1 cellular context compared by ENCODE assay signal in the genomic region with DNA sequence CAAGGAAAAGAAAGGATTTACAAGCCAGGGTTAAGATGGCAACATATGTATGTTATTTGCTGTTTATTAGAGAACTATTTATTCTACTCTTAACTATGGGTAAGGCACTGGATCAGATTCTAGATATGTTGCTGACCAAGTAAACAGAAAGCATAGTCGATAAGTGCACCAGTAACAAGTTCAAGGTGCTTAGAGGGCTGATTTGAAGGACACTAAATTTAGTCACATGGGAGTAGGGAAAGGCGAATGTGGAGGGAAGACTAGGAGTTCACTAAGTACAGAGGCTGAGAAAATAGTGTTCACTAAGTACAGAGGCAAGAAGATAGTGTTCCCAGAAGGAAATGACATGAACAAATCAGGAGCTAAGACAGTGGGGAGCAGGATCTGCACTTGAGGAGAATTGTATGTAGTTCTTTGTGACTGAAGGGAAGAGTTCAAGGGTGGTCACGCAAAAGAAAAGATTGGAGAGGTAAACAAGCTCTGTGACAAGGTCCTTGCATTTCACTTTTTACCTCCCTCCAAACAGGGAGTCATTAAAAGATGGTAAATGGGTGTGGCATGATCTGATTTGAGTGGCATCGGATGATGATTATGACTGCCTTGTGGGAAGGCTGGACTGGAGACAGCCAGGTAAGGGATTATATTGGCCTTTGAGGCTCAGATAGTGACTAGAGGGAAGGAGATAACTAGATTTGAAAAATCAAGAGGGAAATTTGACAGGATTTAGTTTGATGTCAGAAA.
TF ChIP-seq lines count a peak whose summit lies in the region.

No MANE protein-coding gene starts in this region.

TF ChIP-seq in HepG2, 621 proteins besides CTCF, POLR2A, EP300 and RAD21:
- TF ChIP-seq RARA (CRISPR knock-in tag; IDR thresholded peaks at IDR 0.05) (peak; percentile 31; the same call in 1 of the 2 replicates), POLR2AphosphoS2 (IDR thresholded peaks at IDR 0.05; ENCODE audit: low read depth, low read length) (peak; percentile 56; the same call in 1 of the 2 replicates), POLR2AphosphoS5 (IDR thresholded peaks at IDR 0.05; ENCODE audit: low read depth, low read length) (peak; percentile 43; the same call in 1 of the 2 replicates), HNF4A (CRISPR knock-in tag; IDR thresholded peaks at IDR 0.05) (0 out of 2 replicates have a peak, but pooled peaks have one; percentile 5), RBM22 (optimal IDR thresholded peaks at IDR 0.05; ENCODE audit: low read length) (peak; percentile 16), POLR2G (IDR thresholded peaks at IDR 0.05; ENCODE audit: low read depth, low read length) (0 out of 2 replicates have a peak, but pooled peaks have one; percentile 27), ZNF24 (IDR thresholded peaks at IDR 0.05) (no peak)
- TF ChIP-seq, protein P1, sequence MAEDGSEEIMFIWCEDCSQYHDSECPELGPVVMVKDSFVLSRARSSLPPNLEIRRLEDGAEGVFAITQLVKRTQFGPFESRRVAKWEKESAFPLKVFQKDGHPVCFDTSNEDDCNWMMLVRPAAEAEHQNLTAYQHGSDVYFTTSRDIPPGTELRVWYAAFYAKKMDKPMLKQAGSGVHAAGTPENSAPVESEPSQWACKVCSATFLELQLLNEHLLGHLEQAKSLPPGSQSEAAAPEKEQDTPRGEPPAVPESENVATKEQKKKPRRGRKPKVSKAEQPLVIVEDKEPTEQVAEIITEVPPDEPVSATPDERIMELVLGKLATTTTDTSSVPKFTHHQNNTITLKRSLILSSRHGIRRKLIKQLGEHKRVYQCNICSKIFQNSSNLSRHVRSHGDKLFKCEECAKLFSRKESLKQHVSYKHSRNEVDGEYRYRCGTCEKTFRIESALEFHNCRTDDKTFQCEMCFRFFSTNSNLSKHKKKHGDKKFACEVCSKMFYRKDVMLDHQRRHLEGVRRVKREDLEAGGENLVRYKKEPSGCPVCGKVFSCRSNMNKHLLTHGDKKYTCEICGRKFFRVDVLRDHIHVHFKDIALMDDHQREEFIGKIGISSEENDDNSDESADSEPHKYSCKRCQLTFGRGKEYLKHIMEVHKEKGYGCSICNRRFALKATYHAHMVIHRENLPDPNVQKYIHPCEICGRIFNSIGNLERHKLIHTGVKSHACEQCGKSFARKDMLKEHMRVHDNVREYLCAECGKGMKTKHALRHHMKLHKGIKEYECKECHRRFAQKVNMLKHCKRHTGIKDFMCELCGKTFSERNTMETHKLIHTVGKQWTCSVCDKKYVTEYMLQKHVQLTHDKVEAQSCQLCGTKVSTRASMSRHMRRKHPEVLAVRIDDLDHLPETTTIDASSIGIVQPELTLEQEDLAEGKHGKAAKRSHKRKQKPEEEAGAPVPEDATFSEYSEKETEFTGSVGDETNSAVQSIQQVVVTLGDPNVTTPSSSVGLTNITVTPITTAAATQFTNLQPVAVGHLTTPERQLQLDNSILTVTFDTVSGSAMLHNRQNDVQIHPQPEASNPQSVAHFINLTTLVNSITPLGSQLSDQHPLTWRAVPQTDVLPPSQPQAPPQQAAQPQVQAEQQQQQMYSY (CRISPR knock-in tag; IDR thresholded peaks at IDR 0.05) = no peak
TF ChIP-seq in HepG2: peak in this region for 6.
